In genomic region chr6:156242206-156242605, GRCh38 we compare ENCODE assay signal across 22 cellular contexts.
DNase-seq lines count a peak whose midpoint lies in the region; FAIRE-seq and TF ChIP-seq lines count a peak whose summit lies in the region.
"Had no signal": no experiment of that assay in that cellular context is flagged by ENCODE, and none has a peak within 500 bp of the region (broad histone marks: within the 10 kb centered on the region; RNA-seq: fewer than 3 reads in every experiment).

No MANE protein-coding gene starts in this region.

- H3K27ac Mint-ChIP-seq in activated CD4-positive, alpha-beta T cell treated with anti-CD3 and anti-CD28 coated beads, Interleukin-2, amount 10 ng/mL, durations not matched to agents 24 days and 14 days: no peak overlapping the region
- H3K27ac Mint-ChIP-seq: B cell; CD4-positive, CD25-positive, alpha-beta regulatory T cell; CD8-positive, alpha-beta T cell; HFFc6 had no signal

- H4K5ac ChIP-seq in H1 (ENCODE audit: insufficient read length, low read depth, low read length): no peak overlapping the region

- no peak overlapping the region for H3K23ac ChIP-seq in H1 (ENCODE audit: insufficient read length)

- H2AFZ ChIP-seq in Loucy (ENCODE audit: low read length) (peak overlapping the region; percentile 45; the same call in 1 of the 2 replicates), H1 (ENCODE audit: low read length) (peak overlapping the region; percentile 93; the same call in 1 of the 2 replicates)

- H2BK15ac ChIP-seq in H1 (ENCODE audit: low read length): no peak overlapping the region

- H3K4ac ChIP-seq in H1 (replicated peaks; ENCODE audit: insufficient read length, low read depth, low read length): no peak overlapping the region

- H4K20me1 ChIP-seq in Loucy (ENCODE audit: insufficient read depth, low read length, poor library complexity, severe bottlenecking) (no peaks in the 10 kb centered on the region), H1 (replicated peaks in 1 of 2; ENCODE audit: control insufficient read depth in 1 of 2, insufficient read depth in 2 of 2, low read length in 2 of 2) (no peaks in the 10 kb centered on the region)
- H4K20me1 ChIP-seq: BLaER1 had no signal

- FAIRE-seq in H1 (lab: Jason Lieb, UNC): no peak
- FAIRE-seq: A204.1, GM12891, GM18507 had no signal

- H3K4me3 ChIP-seq in Loucy (ENCODE audit: low read length, poor library complexity, severe bottlenecking): no peak overlapping the region
- no peak overlapping the region for H3K4me3 ChIP-seq in H1 (ENCODE audit: extremely low read depth in 1 of 4, insufficient read depth in 2 of 4, low read depth in 3 of 4, low read length in 4 of 4)
- H3K4me3 ChIP-seq: BLaER1, HAP-1 had no signal

- H3K23me2 ChIP-seq in H1 (ENCODE audit: low read depth, low read length): no peaks in the 10 kb centered on the region

- TF ChIP-seq CTCF in Loucy (conservative IDR thresholded peaks at IDR 0.05; ENCODE audit: low read length): no peak
- no peak for TF ChIP-seq CTCF in H1 (IDR thresholded peaks at IDR 0.05; ENCODE audit: control extremely low read depth in 1 of 3, insufficient read depth in 1 of 3, low read depth in 1 of 3, low read length in 3 of 3)

- H3K9ac ChIP-seq in Loucy (ENCODE audit: low read depth, low read length, poor library complexity, severe bottlenecking) (no peak overlapping the region), H1 (replicated peaks in 1 of 4; ENCODE audit: extremely low read depth in 1 of 4, low read depth in 3 of 4, low read length in 3 of 4) (no peak overlapping the region)
- H3K9ac ChIP-seq: BLaER1 had no signal

- H3K79me2 ChIP-seq in Loucy (ENCODE audit: insufficient read depth, low read length): no peaks in the 10 kb centered on the region
- no peaks in the 10 kb centered on the region for H3K79me2 ChIP-seq in H1 (ENCODE audit: control insufficient read depth in 1 of 2, insufficient read depth in 2 of 2, low read length in 2 of 2)

- no peaks in the 10 kb centered on the region for H3K9me3 ChIP-seq in Loucy (ENCODE audit: insufficient read depth, low read depth, low read length)
- no peaks in the 10 kb centered on the region for H3K9me3 ChIP-seq in H1 (ENCODE audit: insufficient read depth in 2 of 2, low read depth in 1 of 2, low read length in 1 of 2)
- H3K9me3 ChIP-seq: BLaER1, HAP-1 had no signal

- no peaks in the 10 kb centered on the region for H3K4me1 Mint-ChIP-seq in activated CD4-positive, alpha-beta T cell treated with anti-CD3 and anti-CD28 coated beads, Interleukin-2, amount 10 ng/mL, durations not matched to agents 24 days and 14 days
- H3K4me1 Mint-ChIP-seq: B cell; CD4-positive, CD25-positive, alpha-beta regulatory T cell had no signal

- H3K27me3 Mint-ChIP-seq in activated CD4-positive, alpha-beta T cell treated with anti-CD3 and anti-CD28 coated beads, Interleukin-2, amount 10 ng/mL, durations not matched to agents 24 days and 14 days: no peaks in the 10 kb centered on the region
- H3K27me3 Mint-ChIP-seq: B cell had no signal

- peak overlapping the region; percentile 72 for H4K91ac ChIP-seq in H1 (replicated peaks; ENCODE audit: insufficient read length, low read length)

- whole genome bisulfite sequencing in H1 (ENCODE audit: extremely low coverage in 1 of 2, insufficient coverage in 1 of 2, insufficient read length in 1 of 2, insufficient replicate concordance in 2 of 2, low coverage in 1 of 2, low lambda C conversion rate in 2 of 2, missing lambda C conversion rate in 1 of 2), 2 experiments: 85% methylated on average over 3 of the region's 3 CpGs; no CpG with 5 or more reads in 1 of the 2 experiments

- H3F3A ChIP-seq in Loucy (ENCODE audit: low read depth): no peaks in the 10 kb centered on the region

- no peak for TF ChIP-seq EP300 in H1 (IDR thresholded peaks at IDR 0.05; ENCODE audit: borderline replicate concordance in 1 of 2, low read depth in 2 of 2, low read length in 2 of 2)

- H3K27me3 ChIP-seq in Loucy (ENCODE audit: insufficient read depth, low read length, poor library complexity, severe bottlenecking) (no peaks in the 10 kb centered on the region), H1 (replicated peaks in 1 of 4; ENCODE audit: control insufficient read depth in 3 of 4, extremely low read depth in 1 of 4, insufficient read depth in 3 of 4, low read length in 3 of 4) (no peaks in the 10 kb centered on the region)
- H3K27me3 ChIP-seq: BLaER1 had no signal

- 0 out of 2 replicates have a peak overlapping the region, but pooled peaks have one; percentile 65 for H3K18ac ChIP-seq in H1 (ENCODE audit: extremely low read depth, low read length)

- no peak overlapping the region for H2BK120ac ChIP-seq in H1 (replicated peaks; ENCODE audit: low read depth, low read length)

- H3K4me1 ChIP-seq in Loucy (ENCODE audit: insufficient read depth, low read length, poor library complexity, severe bottlenecking): no peaks in the 10 kb centered on the region
- peaks cover 0 to 8% (median 3%) of the 10 kb centered on the region in 4 experiments; a peak in 4 of 7 replicates for H3K4me1 ChIP-seq in H1 (replicated peaks in 1 of 4; ENCODE audit: control insufficient read depth in 3 of 4, insufficient read depth in 4 of 4, low read length in 3 of 4)
- H3K4me1 ChIP-seq: HAP-1 had no signal

- H3K79me1 ChIP-seq in H1 (ENCODE audit: low read depth, low read length): no peaks in the 10 kb centered on the region

- no peak overlapping the region for H3K27ac ChIP-seq in H1 (ENCODE audit: low read depth, low read length)
- H3K27ac ChIP-seq: 22Rv1, BLaER1, C4-2B had no signal

- H3K56ac ChIP-seq in H1 (replicated peaks; ENCODE audit: insufficient read length, low read depth, low read length): no peak overlapping the region

- H2BK20ac ChIP-seq in H1 (ENCODE audit: low read length): no peak overlapping the region

- no peak overlapping the region for H2AK5ac ChIP-seq in H1 (ENCODE audit: low read depth, low read length)

- no peaks in the 10 kb centered on the region for H3K36me3 Mint-ChIP-seq in activated CD4-positive, alpha-beta T cell treated with anti-CD3 and anti-CD28 coated beads, Interleukin-2, amount 10 ng/mL, durations not matched to agents 24 days and 14 days (ENCODE audit: low read depth)
- H3K36me3 Mint-ChIP-seq: CD8-positive, alpha-beta T cell had no signal

- no peak overlapping the region for H2BK5ac ChIP-seq in H1 (ENCODE audit: low read depth, low read length)

- no peaks in the 10 kb centered on the region for H3K36me3 ChIP-seq in Loucy (ENCODE audit: insufficient read depth, low read length)
- H3K36me3 ChIP-seq in H1 (ENCODE audit: control insufficient read depth in 2 of 4, insufficient read depth in 4 of 4, low read length in 3 of 4): no peaks in the 10 kb centered on the region
- H3K36me3 ChIP-seq: BLaER1, HAP-1 had no signal

- H3K9me3 Mint-ChIP-seq in activated CD4-positive, alpha-beta T cell treated with anti-CD3 and anti-CD28 coated beads, Interleukin-2, amount 10 ng/mL, durations not matched to agents 24 days and 14 days: peaks cover 6% of the 10 kb centered on the region
- H3K9me3 Mint-ChIP-seq: CD8-positive, alpha-beta T cell had no signal

- intact Hi-C loops in activated CD4-positive, alpha-beta T cell treated with anti-CD3 and anti-CD28 coated beads, Interleukin-2, amount 10 ng/mL, durations not matched to agents 24 days and 14 days (cut with micrococcal nuclease): no loop called here

- no peaks in the 10 kb centered on the region for H3K9me2 ChIP-seq in Loucy (replicated peaks; ENCODE audit: low read depth, low read length)

- H3K14ac ChIP-seq in H1 (ENCODE audit: insufficient read length): no peak overlapping the region

- POLR2A ChIA-PET in H1 (lab: Charles Lee; ENCODE audit: partially characterized antibody): interaction anchor here (0.8 kb wide), 1 partner anchor 898 kb away, joined by 3 read pairs; no protein-coding TSS in a partner anchor

- no peak for TF ChIP-seq RAD21 in H1 (IDR thresholded peaks at IDR 0.05 in 1 of 2, conservative IDR thresholded peaks at IDR 0.05 in 1 of 2; ENCODE audit: low read depth in 2 of 2, low read length in 2 of 2)

- no peak overlapping the region for H3K4me3 Mint-ChIP-seq in activated CD4-positive, alpha-beta T cell treated with anti-CD3 and anti-CD28 coated beads, Interleukin-2, amount 10 ng/mL, durations not matched to agents 24 days and 14 days
- H3K4me3 Mint-ChIP-seq: B cell; CD4-positive, CD25-positive, alpha-beta regulatory T cell; CD8-positive, alpha-beta T cell; HFFc6 had no signal

- peak; percentile 5 for DNase-seq in NCI-H82 (lab: John Stamatoyannopoulos, UW)
- DNase-seq in NCI-H82 treated with DMSO at 0.1 percent for 48 hours (lab: John Stamatoyannopoulos, UW; ENCODE audit: unreplicated experiment): no peak
- no peak for DNase-seq in H1 (ENCODE audit: low read depth in 1 of 2, low spot score in 2 of 2)
- DNase-seq in GM19240 (ENCODE audit: insufficient read length, low spot score): no peak
- no peak for DNase-seq in activated CD4-positive, alpha-beta T cell treated with anti-CD3 and anti-CD28 coated beads, Interleukin-2, amount 10 ng/mL, durations not matched to agents 24 days and 14 days
- DNase-seq in NCI-H2107 treated with DMSO at 0.1 percent for 48 hours (lab: John Stamatoyannopoulos, UW; ENCODE audit: unreplicated experiment): no peak
- no peak for DNase-seq in NCI-H1105 (lab: John Stamatoyannopoulos, UW)
- DNase-seq: CD4-positive, CD25-positive, alpha-beta regulatory T cell; CD8-positive, alpha-beta T cell; DMS53; DMS79 treated with DMSO at 0.1 percent for 48 hours; GF-D8; HFFc6 had no signal

- no peak for TF ChIP-seq POLR2A in H1 (IDR thresholded peaks at IDR 0.05; ENCODE audit: control extremely low read depth in 1 of 2, low read depth in 2 of 2, low read length in 2 of 2)

- CTCF ChIA-PET in H1 (lab: Charles Lee; ENCODE audit: partially characterized antibody): interaction anchor here (1.0 kb wide), 1 partner anchor 118 kb away, joined by 3 read pairs; no protein-coding TSS in a partner anchor

- H4K8ac ChIP-seq in H1 (ENCODE audit: extremely low read depth, insufficient read depth, low read length): no peak overlapping the region

- H3K4me2 ChIP-seq in Loucy (ENCODE audit: low read depth, low read length, poor library complexity, severe bottlenecking): no peak overlapping the region
- no peak overlapping the region for H3K4me2 ChIP-seq in H1 (ENCODE audit: insufficient read depth in 1 of 2, low read depth in 2 of 2, low read length in 2 of 2)
- H3K4me2 ChIP-seq: BLaER1 had no signal

- H2BK12ac ChIP-seq in H1 (ENCODE audit: low read depth, low read length): no peak overlapping the region; the same call in 1 of the 2 replicates

TF ChIP-seq in H1, 55 proteins besides CTCF, POLR2A, EP300 and RAD21 (continues in another document):
- TF ChIP-seq CEBPB (IDR thresholded peaks at IDR 0.05; ENCODE audit: low read depth, low read length) (no peak), SIRT6 (IDR thresholded peaks at IDR 0.05; ENCODE audit: low read length) (no peak)
